ENCODE assay signal across 9 cellular contexts in the genomic region with DNA sequence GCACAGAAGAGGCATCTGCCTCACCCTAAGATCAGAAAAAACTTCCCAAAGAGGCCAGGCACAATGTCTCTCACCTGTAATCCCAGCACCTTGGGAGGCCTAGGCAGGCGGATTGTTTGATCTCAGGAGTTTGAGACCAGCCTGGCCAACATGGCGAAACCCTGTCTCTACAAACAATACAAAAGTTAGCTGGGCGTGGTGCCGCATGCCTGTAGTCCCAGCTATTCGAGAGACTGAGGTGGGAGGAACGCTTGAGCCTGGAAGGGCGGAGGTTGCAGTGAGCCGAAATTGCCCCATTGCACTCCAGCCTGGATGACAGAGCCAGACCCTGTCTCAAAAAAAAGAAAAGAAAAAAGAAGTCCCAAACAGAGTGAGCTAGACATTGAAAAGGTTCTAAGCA. TPM values are rescaled to one million over a fixed set of nuclear protein-coding genes. Genes with fewer than 3 reads are reported as not detected.
DNase-seq lines count a peak whose midpoint lies in the region; ATAC-seq and TF ChIP-seq lines count a peak whose summit lies in the region.
"Had no signal": no experiment of that assay in that cellular context is flagged by ENCODE, and none has a peak within 500 bp of the region (broad histone marks: within the 10 kb centered on the region; RNA-seq: fewer than 3 reads in every experiment).

No MANE protein-coding gene starts in this region.

- peaks cover 69% of the 10 kb centered on the region for H3K4me1 Mint-ChIP-seq in activated naive CD4-positive, alpha-beta T cell treated with anti-CD3 and anti-CD28 coated beads for 36 hours (ENCODE audit: low read depth)
- H3K4me1 Mint-ChIP-seq in WTC11 (peaks cover 58% of the 10 kb centered on the region), type B pancreatic cell (ENCODE audit: unreplicated experiment) (peaks cover 50% of the 10 kb centered on the region)

- H3K36me3 Mint-ChIP-seq in activated naive CD4-positive, alpha-beta T cell treated with anti-CD3 and anti-CD28 coated beads for 36 hours (ENCODE audit: low read depth), result peaks cover 2% of the 10 kb centered on the region
- no peaks in the 10 kb centered on the region for H3K36me3 Mint-ChIP-seq in WTC11
- peaks cover 6% of the 10 kb centered on the region for H3K36me3 Mint-ChIP-seq in type B pancreatic cell

- H3K4me3 ChIP-seq in upper lobe of right lung (no peak overlapping the region), body of pancreas (no peak overlapping the region)
- H3K4me3 ChIP-seq: upper lobe of left lung had no signal

- no peak for TF ChIP-seq POLR2A in body of pancreas (IDR thresholded peaks at IDR 0.05)

- CTCF ChIA-PET in activated naive CD4-positive, alpha-beta T cell treated with anti-CD3 and anti-CD28 coated beads for 36 hours (lab: Charles Lee), result interaction anchor here (0.7 to 4.6 kb wide), 5 partner anchors 12 to 176 kb away, joined by 3 to 34 read pairs (median 4); no protein-coding TSS in a partner anchor
- CTCF ChIA-PET in WTC11 (lab: Charles Lee), result interaction anchor here (0.6 to 2.4 kb wide), 7 partner anchors 12 to 204 kb away, joined by 3 to 12 read pairs (median 5); a partner anchor contains a TSS

- TF ChIP-seq CTCF in WTC11 (IDR thresholded peaks at IDR 0.05), result no peak
- no peak for TF ChIP-seq CTCF in foreskin keratinocyte (conservative IDR thresholded peaks at IDR 0.05)
- no peak for TF ChIP-seq CTCF in type B pancreatic cell (conservative IDR thresholded peaks at IDR 0.05)
- no peak for TF ChIP-seq CTCF in upper lobe of right lung (IDR thresholded peaks at IDR 0.05)
- no peak for TF ChIP-seq CTCF in body of pancreas (IDR thresholded peaks at IDR 0.05)

- H3K9me3 ChIP-seq in upper lobe of right lung (no peaks in the 10 kb centered on the region), body of pancreas (no peaks in the 10 kb centered on the region)
- H3K9me3 ChIP-seq: upper lobe of left lung had no signal

- ATAC-seq in WTC11 (no peak), foreskin keratinocyte (no peak), upper lobe of right lung (no peak), body of pancreas (no peak)

- H3K27ac ChIP-seq in foreskin keratinocyte, result peak overlapping the region; percentile 80
- no peak overlapping the region for H3K27ac ChIP-seq in upper lobe of right lung
- no peak overlapping the region for H3K27ac ChIP-seq in body of pancreas
- H3K27ac ChIP-seq: upper lobe of left lung had no signal

- no peaks in the 10 kb centered on the region for H3K9me3 Mint-ChIP-seq in activated naive CD4-positive, alpha-beta T cell treated with anti-CD3 and anti-CD28 coated beads for 36 hours
- H3K9me3 Mint-ChIP-seq in WTC11, result no peaks in the 10 kb centered on the region
- no peaks in the 10 kb centered on the region for H3K9me3 Mint-ChIP-seq in type B pancreatic cell

- peaks cover 43% of the 10 kb centered on the region for H3K4me1 ChIP-seq in foreskin keratinocyte
- H3K4me1 ChIP-seq in upper lobe of right lung, result peaks cover 51% of the 10 kb centered on the region
- H3K4me1 ChIP-seq in body of pancreas, result peaks cover 40% of the 10 kb centered on the region

- POLR2A ChIA-PET in WTC11 (lab: Charles Lee), result interaction anchor here (0.7 kb wide), 2 partner anchors 8 to 13 kb away, joined by 3 to 4 read pairs; no protein-coding TSS in a partner anchor

- intact Hi-C loops in activated naive CD4-positive, alpha-beta T cell treated with anti-CD3 and anti-CD28 coated beads for 36 hours (cut with micrococcal nuclease), result loop anchor here (5.0 to 10.0 kb wide), 2 partner anchors 593 to 784 kb away; a partner anchor contains a TSS
- intact Hi-C loops in upper lobe of right lung (cut with DNase I), result no loop called here
- intact Hi-C loops in body of pancreas (cut with DNase I), result no loop called here

- no peaks in the 10 kb centered on the region for H3K27me3 ChIP-seq in foreskin keratinocyte
- H3K27me3 ChIP-seq in upper lobe of right lung, result no peaks in the 10 kb centered on the region
- no peaks in the 10 kb centered on the region for H3K27me3 ChIP-seq in body of pancreas
- H3K27me3 ChIP-seq: upper lobe of left lung had no signal

- H3K36me3 ChIP-seq in upper lobe of right lung, result no peaks in the 10 kb centered on the region
- H3K36me3 ChIP-seq in body of pancreas (replicated peaks in 1 of 2; ENCODE audit: insufficient read depth in 1 of 2, low read depth in 2 of 2), result no peaks in the 10 kb centered on the region
- H3K36me3 ChIP-seq: upper lobe of left lung had no signal

- DNase-seq in activated naive CD4-positive, alpha-beta T cell treated with anti-CD3 and anti-CD28 coated beads for 36 hours, result no peak
- no peak for DNase-seq in activated naive CD4-positive, alpha-beta T cell treated with anti-CD3 and anti-CD28 coated beads, Interleukin-2, amount 50 U/mL, for 16 hours
- DNase-seq in WTC11 (ENCODE audit: low spot score) (peak; percentile 24), foreskin keratinocyte (peak in 1 of 2 donors; percentile 8), type B pancreatic cell (ENCODE audit: extremely low spot score, unreplicated experiment) (no peak), cerebellum (ENCODE audit: low spot score) (no peak), upper lobe of right lung (no peak), body of pancreas (no peak)

- no peak overlapping the region for H3K4me3 Mint-ChIP-seq in activated naive CD4-positive, alpha-beta T cell treated with anti-CD3 and anti-CD28 coated beads for 36 hours
- H3K4me3 Mint-ChIP-seq in WTC11, result no peak overlapping the region
- no peak overlapping the region for H3K4me3 Mint-ChIP-seq in type B pancreatic cell

- H3K27ac Mint-ChIP-seq in activated naive CD4-positive, alpha-beta T cell treated with anti-CD3 and anti-CD28 coated beads for 36 hours, result peak overlapping the region; percentile 87
- peak overlapping the region; percentile 74 for H3K27ac Mint-ChIP-seq in WTC11
- peak overlapping the region; percentile 30 for H3K27ac Mint-ChIP-seq in type B pancreatic cell

- 91 to 92% methylated on average over 6 to 8 of the region's 8 CpGs for WGBS in body of pancreas, 2 donors

- H3K27me3 Mint-ChIP-seq in activated naive CD4-positive, alpha-beta T cell treated with anti-CD3 and anti-CD28 coated beads for 36 hours (ENCODE audit: low read depth), result no peaks in the 10 kb centered on the region
- H3K27me3 Mint-ChIP-seq in WTC11 (ENCODE audit: low read depth), result no peaks in the 10 kb centered on the region
- no peaks in the 10 kb centered on the region for H3K27me3 Mint-ChIP-seq in type B pancreatic cell

TF ChIP-seq in WTC11, 78 proteins besides CTCF, POLR2A, EP300 and RAD21 (continues in another document):
- TF ChIP-seq FOXK1 (CRISPR knock-in tag; IDR thresholded peaks at IDR 0.05), result no peak
- TF ChIP-seq, protein P1, sequence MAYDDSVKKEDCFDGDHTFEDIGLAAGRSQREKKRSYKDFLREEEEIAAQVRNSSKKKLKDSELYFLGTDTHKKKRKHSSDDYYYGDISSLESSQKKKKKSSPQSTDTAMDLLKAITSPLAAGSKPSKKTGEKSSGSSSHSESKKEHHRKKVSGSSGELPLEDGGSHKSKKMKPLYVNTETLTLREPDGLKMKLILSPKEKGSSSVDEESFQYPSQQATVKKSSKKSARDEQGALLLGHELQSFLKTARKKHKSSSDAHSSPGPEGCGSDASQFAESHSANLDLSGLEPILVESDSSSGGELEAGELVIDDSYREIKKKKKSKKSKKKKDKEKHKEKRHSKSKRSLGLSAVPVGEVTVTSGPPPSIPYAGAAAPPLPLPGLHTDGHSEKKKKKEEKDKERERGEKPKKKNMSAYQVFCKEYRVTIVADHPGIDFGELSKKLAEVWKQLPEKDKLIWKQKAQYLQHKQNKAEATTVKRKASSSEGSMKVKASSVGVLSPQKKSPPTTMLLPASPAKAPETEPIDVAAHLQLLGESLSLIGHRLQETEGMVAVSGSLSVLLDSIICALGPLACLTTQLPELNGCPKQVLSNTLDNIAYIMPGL (CRISPR knock-in tag; IDR thresholded peaks at IDR 0.05), result no peak
- no peak for TF ChIP-seq CBFB (CRISPR knock-in tag; IDR thresholded peaks at IDR 0.05; ENCODE audit: low read depth)
- no peak for TF ChIP-seq GTF2I (CRISPR knock-in tag; conservative IDR thresholded peaks at IDR 0.05)

RNA-seq across cellular contexts. Expression of a gene that starts 4.5 kb away (rescaled TPM):
- total RNA-seq in activated naive CD4-positive, alpha-beta T cell treated with anti-CD3 and anti-CD28 coated beads for 36 hours, result 10 to 100 TPM; 21.3 to 23.4 TPM
- total RNA-seq in WTC11 (2021) (24.7 to 32.5 TPM (median 31.7 TPM) in 3 replicates), foreskin keratinocyte (28.4 and 34.3 TPM in 2 replicates), type B pancreatic cell (ENCODE audit: low replicate concordance) (33.5 and 43.2 TPM in 2 replicates), cerebellum (44.0 TPM), upper lobe of right lung (47.9 TPM), body of pancreas (10 to 100 TPM; 28.5 to 43.8 TPM)
- 6.1 and 6.9 TPM in 2 replicates for polyA plus RNA-seq in foreskin keratinocyte

RNA-seq across cellular contexts. Expression of a gene that starts 5.4 kb away (rescaled TPM):
- 10 to 100 TPM; 22.6 to 23.5 TPM for total RNA-seq in activated naive CD4-positive, alpha-beta T cell treated with anti-CD3 and anti-CD28 coated beads for 36 hours
- total RNA-seq in WTC11 (2021) (11.9 to 14.0 TPM (median 13.1 TPM) in 3 replicates), foreskin keratinocyte (7.1 TPM in 2 replicates), type B pancreatic cell (ENCODE audit: low replicate concordance) (7.6 and 11.3 TPM in 2 replicates), cerebellum (18.1 TPM), upper lobe of right lung (13.1 TPM), body of pancreas (10 to 100 TPM in 1 of 2 donors, 1 to 10 TPM in 1; 7.9 to 10.6 TPM)
- polyA plus RNA-seq in foreskin keratinocyte, result 2.1 and 3.2 TPM in 2 replicates

RNA-seq across cellular contexts. Expression of a gene that starts 31.5 kb away (rescaled TPM):
- 1 to 10 TPM; 4.1 to 5.1 TPM for total RNA-seq in activated naive CD4-positive, alpha-beta T cell treated with anti-CD3 and anti-CD28 coated beads for 36 hours
- total RNA-seq in WTC11 (2021) (30.2 to 43.9 TPM (median 40.7 TPM) in 3 replicates), foreskin keratinocyte (23.1 and 33.2 TPM in 2 replicates), type B pancreatic cell (ENCODE audit: low replicate concordance) (1.5 and 1.9 TPM in 2 replicates), cerebellum (6.5 TPM), upper lobe of right lung (13.5 TPM), body of pancreas (10 to 100 TPM in 1 of 2 donors, 1 to 10 TPM in 1; 4.0 to 19.7 TPM)
- 13.6 and 22.1 TPM in 2 replicates for polyA plus RNA-seq in foreskin keratinocyte

RNA-seq across cellular contexts. Expression of a gene that starts 40.7 kb away (rescaled TPM):
- not detected for total RNA-seq in activated naive CD4-positive, alpha-beta T cell treated with anti-CD3 and anti-CD28 coated beads for 36 hours
- total RNA-seq in WTC11 (2021), result 0.55 to 0.70 TPM (median 0.64 TPM) in 3 replicates
- 0.88 and 0.99 TPM in 2 replicates for total RNA-seq in foreskin keratinocyte
- 0.39 and 0.41 TPM in 2 replicates for polyA plus RNA-seq in foreskin keratinocyte
- total RNA-seq in type B pancreatic cell (ENCODE audit: low replicate concordance), result 0.57 and 0.70 TPM in 2 replicates
- total RNA-seq in cerebellum, result 0.54 TPM
- total RNA-seq in upper lobe of right lung, result 0.46 TPM
- total RNA-seq in body of pancreas, result 1 to 10 TPM; 4.4 to 5.6 TPM

RNA-seq across cellular contexts. Expression of a gene that starts 43.7 kb away (rescaled TPM):
- under 1 TPM; 0.57 to 0.69 TPM for total RNA-seq in activated naive CD4-positive, alpha-beta T cell treated with anti-CD3 and anti-CD28 coated beads for 36 hours
- total RNA-seq in WTC11 (2021) (2.8 to 3.0 TPM (median 3.0 TPM) in 3 replicates), foreskin keratinocyte (0.10 and 0.11 TPM in 2 replicates), type B pancreatic cell (ENCODE audit: low replicate concordance) (0.52 and 1.4 TPM in 2 replicates), cerebellum (4.8 TPM), upper lobe of right lung (3.6 TPM), body of pancreas (under 1 TPM in 1 of 2 donors, not detected in 1; under 0.01 TPM)
- 0.01 and 0.02 TPM in 2 replicates for polyA plus RNA-seq in foreskin keratinocyte

Comparison
In these comparisons a context has a peak if more than half of its experiments do, and no peak if none do; other contexts are left out.
1. H3K27ac Mint-ChIP-seq: peak in every context shown above with its lines; median percentile 87 in activated naive CD4-positive, alpha-beta T cell treated with anti-CD3 and anti-CD28 coated beads for 36 hours; 74 in WTC11; 30 in type B pancreatic cell.